26 cellular contexts compared by ENCODE assay signal in genomic region chr18:77668219-77668618, GRCh38.
"Had no signal": no experiment of that assay in that cellular context is flagged by ENCODE, and none has a peak within 500 bp of the region (broad histone marks: within the 10 kb centered on the region; RNA-seq: fewer than 3 reads in every experiment).

No MANE protein-coding gene starts in this region.

- H3K9me3 Mint-ChIP-seq: natural killer cell; stimulated activated naive CD8-positive, alpha-beta T cell treated with anti-CD3 and anti-CD28 coated beads, Interleukin-15, amount 100 ng/mL, for 72 hours had no signal

- H3K27ac ChIP-seq: dorsolateral prefrontal cortex, epithelial cell of prostate, gastrocnemius medialis, lower lobe of right lung, neutrophil, pancreas, right lobe of liver, suprapubic skin, transverse colon, vagina had no signal

- ATAC-seq: esophagus mucosa; gastrocnemius medialis; left ventricle myocardium superior; pancreas; stimulated activated naive CD8-positive, alpha-beta T cell treated with anti-CD3 and anti-CD28 coated beads, Interleukin-15, amount 100 ng/mL, for 72 hours had no signal

- H3K9me3 ChIP-seq: gastrocnemius medialis, lower lobe of right lung, neutrophil, pancreas, right lobe of liver, suprapubic skin, transverse colon, vagina had no signal

- H3K36me3 Mint-ChIP-seq: natural killer cell had no signal

- H3K4me1 ChIP-seq: gastrocnemius medialis, pancreas, right lobe of liver, suprapubic skin, transverse colon, vagina had no signal

- H3K4me3 ChIP-seq: dorsolateral prefrontal cortex, gastrocnemius medialis, lower lobe of right lung, pancreas, right lobe of liver, smooth muscle cell, suprapubic skin, transverse colon, vagina had no signal

- FAIRE-seq: keratinocyte, pancreas had no signal

- H3K4me2 ChIP-seq: smooth muscle cell had no signal

- H3K36me3 ChIP-seq: gastrocnemius medialis, lower lobe of right lung, neutrophil, pancreas, right lobe of liver, suprapubic skin, transverse colon, vagina had no signal

- H3K4me3 Mint-ChIP-seq: natural killer cell; stimulated activated naive CD8-positive, alpha-beta T cell treated with anti-CD3 and anti-CD28 coated beads, Interleukin-15, amount 100 ng/mL, for 72 hours had no signal

- H3K27ac Mint-ChIP-seq: natural killer cell; progenitor cell of endocrine pancreas; stimulated activated naive CD8-positive, alpha-beta T cell treated with anti-CD3 and anti-CD28 coated beads, Interleukin-15, amount 100 ng/mL, for 72 hours had no signal

- DNase-seq: cortex of kidney; dorsolateral prefrontal cortex; effector CD4-positive, alpha-beta T cell; foreskin fibroblast; gastrocnemius medialis; head of caudate nucleus; left ventricle myocardium superior; lower lobe of right lung; natural killer cell; pancreas; right lobe of liver; stimulated activated CD4-positive, alpha-beta T cell treated with anti-CD3 and anti-CD28 coated beads, Interleukin-12 subunit alpha, Interleukin-12 subunit beta, amount 100 ng/mL, for 4 hours; stimulated activated CD4-positive, alpha-beta T cell treated with anti-CD3 and anti-CD28 coated beads, Interleukin-1b, Interleukin-23, amount 100 ng/mL, for 48 hours; stimulated activated CD4-positive, alpha-beta T cell treated with anti-CD3 and anti-CD28 coated beads, Interleukin-4, amount 100 ng/mL, for 1 hour; stimulated activated CD8-positive, alpha-beta memory T cell treated with anti-CD3 and anti-CD28 coated beads, Interleukin-4, amount 100 ng/mL, for 48 hours; stimulated activated naive CD4-positive, alpha-beta T cell; stimulated activated naive CD8-positive, alpha-beta T cell treated with anti-CD3 and anti-CD28 coated beads, Interleukin-15, amount 100 ng/mL, for 72 hours; transverse colon had no signal

- H3K4me1 Mint-ChIP-seq: natural killer cell; stimulated activated naive CD8-positive, alpha-beta T cell treated with anti-CD3 and anti-CD28 coated beads, Interleukin-15, amount 100 ng/mL, for 72 hours had no signal

- H3K27me3 ChIP-seq: gastrocnemius medialis, right lobe of liver, suprapubic skin, transverse colon, vagina had no signal
